In the genomic region with DNA sequence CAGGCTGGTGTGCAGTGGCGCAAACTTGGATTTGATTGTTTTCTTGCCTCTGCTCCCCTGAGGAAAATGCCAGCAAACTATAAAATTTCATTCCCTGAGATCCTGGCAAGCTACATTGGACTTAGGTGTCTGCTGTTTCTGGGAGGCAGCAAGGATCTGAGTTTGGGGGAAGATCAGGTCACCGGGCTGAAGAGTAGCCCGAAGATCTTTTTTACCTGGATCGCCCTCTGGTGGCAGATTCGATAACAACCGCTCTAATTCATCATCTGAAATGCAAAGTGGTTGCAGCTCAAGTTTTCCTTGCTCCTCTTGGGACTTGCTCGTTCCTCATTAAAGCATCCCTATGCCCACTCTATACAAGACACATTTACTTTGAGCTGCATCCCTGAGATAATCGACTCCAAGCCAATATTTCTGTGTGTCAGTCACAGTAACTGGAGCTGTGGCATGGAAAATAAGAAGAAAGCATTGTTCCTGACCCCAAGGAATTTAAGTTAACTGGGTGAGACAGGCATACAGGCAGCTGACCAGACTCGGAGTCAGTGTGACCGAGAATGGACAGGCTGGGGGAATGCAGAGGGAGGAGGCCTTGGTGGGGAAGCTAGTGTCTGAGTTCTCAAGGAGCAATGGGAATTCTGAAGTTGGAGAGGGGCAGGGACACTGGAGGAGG, we compare ENCODE assay signal across 8 cellular contexts.
DNase-seq lines count a peak whose midpoint lies in the region; ATAC-seq and TF ChIP-seq lines count a peak whose summit lies in the region.

No MANE protein-coding gene starts in this region.

- intact Hi-C loops in posterior vena cava (cut with DNase I) = no loop called here

- ATAC-seq in GM18867 (IDR thresholded peaks at IDR 0.05; ENCODE audit: unreplicated experiment) = no peak

- H4K20me1 ChIP-seq in hepatocyte (ENCODE audit: insufficient read depth, poor library complexity, severe bottlenecking) = no peaks in the 10 kb centered on the region

- H3K4me2 ChIP-seq in hepatocyte = no peak overlapping the region

- no peaks in the 10 kb centered on the region for H3K9me2 ChIP-seq in hepatocyte (replicated peaks; ENCODE audit: insufficient read depth)

- TF ChIP-seq CTCF in hepatocyte (IDR thresholded peaks at IDR 0.05; ENCODE audit: poor library complexity) = peak; percentile 64

- WGBS in hepatocyte (ENCODE audit: low lambda C conversion rate, missing lambda C conversion rate) = 21% methylated on average over 10 of the region's 10 CpGs

- H3K79me2 ChIP-seq in hepatocyte = no peaks in the 10 kb centered on the region

- no peaks in the 10 kb centered on the region for H3K4me1 ChIP-seq in SJCRH30
- no peaks in the 10 kb centered on the region for H3K4me1 ChIP-seq in adipocyte (ENCODE audit: control insufficient read depth, insufficient read depth, low read length)
- no peaks in the 10 kb centered on the region for H3K4me1 ChIP-seq in hepatocyte (ENCODE audit: insufficient read depth)

- H2AFZ ChIP-seq in hepatocyte = no peak overlapping the region

- H3K36me3 ChIP-seq in SJCRH30 (no peaks in the 10 kb centered on the region), adipocyte (ENCODE audit: control insufficient read depth, insufficient read depth, low read length, severe bottlenecking) (no peaks in the 10 kb centered on the region), hepatocyte (replicated peaks; ENCODE audit: insufficient read depth, low read depth) (no peaks in the 10 kb centered on the region)

- H3K9ac ChIP-seq in adipocyte (ENCODE audit: low read length) = no peak overlapping the region

- H3K9me3 ChIP-seq in SJCRH30 (replicated peaks) = no peaks in the 10 kb centered on the region
- no peaks in the 10 kb centered on the region for H3K9me3 ChIP-seq in adipocyte (ENCODE audit: control insufficient read depth, low read length)
- no peaks in the 10 kb centered on the region for H3K9me3 ChIP-seq in hepatocyte (ENCODE audit: low read depth)

- H3K27ac ChIP-seq in SJCRH30 (no peak overlapping the region), hepatocyte (no peak overlapping the region)

- H3K4me3 ChIP-seq in SJCRH30 (no peak overlapping the region), adipocyte (ENCODE audit: low read length) (no peak overlapping the region), hepatocyte (no peak overlapping the region)

- H3K27me3 ChIP-seq in SJCRH30 (no peaks in the 10 kb centered on the region; the same call in 1 of the 2 replicates), adipocyte (replicated peaks; ENCODE audit: control insufficient read depth, insufficient read depth, low read length) (peaks cover 26% of the 10 kb centered on the region), hepatocyte (peaks cover 11% of the 10 kb centered on the region)

- DNase-seq in EL (peak; percentile 40), HuH-7 (ENCODE audit: low spot score) (peak; percentile 93), SJCRH30 (peak; percentile 34 to 71), adipocyte (ENCODE audit: low read depth) (peak; percentile 69), hepatocyte (ENCODE audit: low spot score) (peak; percentile 71), posterior vena cava (ENCODE audit: low spot score) (no peak)
- DNase-seq in stimulated activated CD4-positive, alpha-beta T cell treated with anti-CD3 and anti-CD28 coated beads, Interleukin-12 subunit alpha, Interleukin-12 subunit beta, amount 100 ng/mL, for 24 hours (ENCODE audit: low read depth in 2 of 2) = peak; percentile 24 to 57
